ENCODE assay signal across 15 cellular contexts in genomic region chr10:71715026-71715425, GRCh38. TPM values are rescaled to one million over a fixed set of nuclear protein-coding genes. Genes with fewer than 3 reads are reported as not detected.
DNase-seq lines count a peak whose midpoint lies in the region; ATAC-seq and TF ChIP-seq lines count a peak whose summit lies in the region.
"Had no signal": no experiment of that assay in that cellular context is flagged by ENCODE, and none has a peak within 500 bp of the region (broad histone marks: within the 10 kb centered on the region; RNA-seq: fewer than 3 reads in every experiment).

No MANE protein-coding gene starts in this region.

- peak overlapping the region; percentile 84 for H3K27ac Mint-ChIP-seq in activated naive CD4-positive, alpha-beta T cell treated with anti-CD3 and anti-CD28 coated beads, Interleukin-2, amount 10 ng/mL, durations not matched to agents 7 days and 5 days
- H3K27ac Mint-ChIP-seq in activated T-helper 17 cell treated with anti-CD3 and anti-CD28 coated beads, Interleukin-2, amount 50 U/mL, for 72 hours = peak overlapping the region; percentile 99
- peak overlapping the region; percentile 24 for H3K27ac Mint-ChIP-seq in memory B cell
- H3K27ac Mint-ChIP-seq: neural progenitor cell had no signal

- no peak for TF ChIP-seq POLR2A in transverse colon (IDR thresholded peaks at IDR 0.05)

- peak overlapping the region in 3 of 4 donors; percentile 80 to 93 (median 85) for H3K27ac ChIP-seq in transverse colon
- no peak overlapping the region for H3K27ac ChIP-seq in PC-9
- H3K27ac ChIP-seq: neural progenitor cell had no signal

- no peaks in the 10 kb centered on the region for H3K79me2 ChIP-seq in PC-9 (ENCODE audit: low read depth)

- peaks cover 63% of the 10 kb centered on the region for H3K4me1 Mint-ChIP-seq in activated naive CD4-positive, alpha-beta T cell treated with anti-CD3 and anti-CD28 coated beads, Interleukin-2, amount 10 ng/mL, durations not matched to agents 7 days and 5 days
- H3K4me1 Mint-ChIP-seq in activated T-helper 17 cell treated with anti-CD3 and anti-CD28 coated beads, Interleukin-2, amount 50 U/mL, for 72 hours = peaks cover 29% of the 10 kb centered on the region
- H3K4me1 Mint-ChIP-seq in memory B cell = peaks cover 30% of the 10 kb centered on the region

- H3K9me3 ChIP-seq in transverse colon = no peaks in the 10 kb centered on the region
- no peaks in the 10 kb centered on the region for H3K9me3 ChIP-seq in PC-9 (ENCODE audit: insufficient read depth, low read depth)

- H2AFZ ChIP-seq in PC-9 = no peak overlapping the region
- H2AFZ ChIP-seq: neural progenitor cell had no signal

- H3K4me3 Mint-ChIP-seq in activated naive CD4-positive, alpha-beta T cell treated with anti-CD3 and anti-CD28 coated beads, Interleukin-2, amount 10 ng/mL, durations not matched to agents 7 days and 5 days = peak overlapping the region; percentile 31
- peak overlapping the region; percentile 89 for H3K4me3 Mint-ChIP-seq in activated T-helper 17 cell treated with anti-CD3 and anti-CD28 coated beads, Interleukin-2, amount 50 U/mL, for 72 hours
- H3K4me3 Mint-ChIP-seq in memory B cell = no peak overlapping the region
- H3K4me3 Mint-ChIP-seq: neural progenitor cell had no signal

- in situ Hi-C loops in transverse colon (cut with MboI; ENCODE audit: low pct_ligation_motif_present in 1 of 4, low pct_unique_long_range_greater_than_20kb in 1 of 4, low sequenced_read_pairs in 3 of 4) = loop anchor here in 3 of 4 donors (10.0 to 25.0 kb wide), 3 partner anchors 60 to 328 kb away; partner anchors contain the start of genes CDH23 (in 2 of the 3) and VSIR (in 1 of the 3)

- CTCF ChIA-PET in activated naive CD4-positive, alpha-beta T cell treated with anti-CD3 and anti-CD28 coated beads, Interleukin-2, amount 10 ng/mL, durations not matched to agents 7 days and 5 days (lab: Charles Lee) = interaction anchor here (1.0 kb wide), 2 partner anchors 9 to 34 kb away, joined by 3 to 4 read pairs; no protein-coding TSS in a partner anchor
- CTCF ChIA-PET in PC-9 (lab: Charles Lee) = interaction anchor here (1.5 kb wide), 1 partner anchor 58 kb away, joined by 4 read pairs; the partner anchor contains the start of gene VSIR

- H3K4me2 ChIP-seq in PC-9 = no peak overlapping the region
- H3K4me2 ChIP-seq: neural progenitor cell had no signal

- H3K36me3 ChIP-seq in transverse colon = no peaks in the 10 kb centered on the region
- no peaks in the 10 kb centered on the region for H3K36me3 ChIP-seq in PC-9 (ENCODE audit: low read depth)
- H3K36me3 ChIP-seq: neural progenitor cell had no signal

- POLR2A ChIA-PET in PC-9 (lab: Charles Lee; ENCODE audit: unreplicated experiment) = no interaction called here

- H3K4me1 ChIP-seq in transverse colon = peaks cover 28 to 39% (median 29%) of the 10 kb centered on the region in 4 donors
- peaks cover 14% of the 10 kb centered on the region for H3K4me1 ChIP-seq in PC-9 (replicated peaks; ENCODE audit: insufficient read depth)

- peaks cover 6% of the 10 kb centered on the region; the same call in 1 of the 2 replicates for H3F3A ChIP-seq in PC-9 (ENCODE audit: insufficient read depth, low read depth)

- no peaks in the 10 kb centered on the region for H3K27me3 Mint-ChIP-seq in activated naive CD4-positive, alpha-beta T cell treated with anti-CD3 and anti-CD28 coated beads, Interleukin-2, amount 10 ng/mL, durations not matched to agents 7 days and 5 days
- no peaks in the 10 kb centered on the region for H3K27me3 Mint-ChIP-seq in activated T-helper 17 cell treated with anti-CD3 and anti-CD28 coated beads, Interleukin-2, amount 50 U/mL, for 72 hours
- H3K27me3 Mint-ChIP-seq in memory B cell = no peaks in the 10 kb centered on the region

- H3K27me3 ChIP-seq in transverse colon (no peaks in the 10 kb centered on the region), PC-9 (ENCODE audit: insufficient read depth, low read depth) (no peaks in the 10 kb centered on the region)
- H3K27me3 ChIP-seq: neural progenitor cell had no signal

- no TSS peak for BruUV-seq in PC-9 (replicated peaks; lab: Mats Ljungman, UMichigan)

- ATAC-seq in activated T-helper 17 cell treated with anti-CD3 and anti-CD28 coated beads, Interleukin-2, amount 50 U/mL, for 72 hours (replicated peaks) = no peak
- no peak for ATAC-seq in memory B cell (ENCODE audit: low read depth)

- DNase-seq in activated naive CD4-positive, alpha-beta T cell treated with anti-CD3 and anti-CD28 coated beads, Interleukin-2, amount 10 ng/mL, durations not matched to agents 7 days and 5 days = no peak
- DNase-seq in activated naive CD4-positive, alpha-beta T cell (lab: John Stamatoyannopoulos, UW) = no peak
- DNase-seq in memory B cell (ENCODE audit: low spot score in 2 of 2) (no peak), transverse colon (no peak), PC-9 (no peak), GM20000 (ENCODE audit: low spot score) (no peak)
- DNase-seq in activated CD8-positive, alpha-beta memory T cell treated with anti-CD3 and anti-CD28 coated beads, Interleukin-2, amount 50 U/mL, for 4 hours = no peak
- DNase-seq: AML-193; amniotic stem cell; effector CD8-positive, alpha-beta T cell had no signal

- intact Hi-C loops in transverse colon (cut with DNase I; ENCODE audit: low total_unique reads) = no loop called here
- intact Hi-C loops in PC-9 (cut with micrococcal nuclease; ENCODE audit: unreplicated experiment) = no loop called here

- no peak overlapping the region for H3K4me3 ChIP-seq in transverse colon
- no peak overlapping the region for H3K4me3 ChIP-seq in PC-9
- H3K4me3 ChIP-seq: neural progenitor cell had no signal

- 87% methylated on average over 8 of the region's 8 CpGs; no CpG with 5 or more reads in 1 of the 2 donors for WGBS in transverse colon (ENCODE audit: low coverage in 1 of 2), 2 donors

- no peaks in the 10 kb centered on the region for H3K9me3 Mint-ChIP-seq in activated naive CD4-positive, alpha-beta T cell treated with anti-CD3 and anti-CD28 coated beads, Interleukin-2, amount 10 ng/mL, durations not matched to agents 7 days and 5 days
- no peaks in the 10 kb centered on the region for H3K9me3 Mint-ChIP-seq in activated T-helper 17 cell treated with anti-CD3 and anti-CD28 coated beads, Interleukin-2, amount 50 U/mL, for 72 hours
- no peaks in the 10 kb centered on the region for H3K9me3 Mint-ChIP-seq in memory B cell
- H3K9me3 Mint-ChIP-seq: neural progenitor cell had no signal

- no peaks in the 10 kb centered on the region for H3K9me2 ChIP-seq in PC-9 (ENCODE audit: insufficient read depth)

- no peaks in the 10 kb centered on the region for H4K20me1 ChIP-seq in PC-9 (ENCODE audit: insufficient read depth)

- no peak for TF ChIP-seq EP300 in transverse colon (IDR thresholded peaks at IDR 0.05; ENCODE audit: low read depth)

- H3K36me3 Mint-ChIP-seq in activated naive CD4-positive, alpha-beta T cell treated with anti-CD3 and anti-CD28 coated beads, Interleukin-2, amount 10 ng/mL, durations not matched to agents 7 days and 5 days = peaks cover 3% of the 10 kb centered on the region
- H3K36me3 Mint-ChIP-seq in activated T-helper 17 cell treated with anti-CD3 and anti-CD28 coated beads, Interleukin-2, amount 50 U/mL, for 72 hours (ENCODE audit: low read depth) = peaks cover 14% of the 10 kb centered on the region
- H3K36me3 Mint-ChIP-seq in memory B cell = no peaks in the 10 kb centered on the region
- H3K36me3 Mint-ChIP-seq: neural progenitor cell had no signal

- TF ChIP-seq CTCF in transverse colon (IDR thresholded peaks at IDR 0.05) (no peak), PC-9 (conservative IDR thresholded peaks at IDR 0.05) (no peak), GM20000 (IDR thresholded peaks at IDR 0.05; ENCODE audit: extremely low read depth, missing control alignments) (no peak)

RNA-seq across cellular contexts. Expression of gene C10orf105, which starts 4.6 kb away (rescaled TPM):
- 1 to 10 TPM in 1 of 2 donors, under 1 TPM in 1; 0.04 to 1.0 TPM for total RNA-seq in activated T-helper 17 cell treated with anti-CD3 and anti-CD28 coated beads, Interleukin-2, amount 50 U/mL, for 72 hours
- total RNA-seq in transverse colon = under 1 TPM in 1 of 4 donors, not detected in 3; 0.16 TPM
- total RNA-seq in PC-9 (2021) = not detected in 2 replicates
- total RNA-seq: glomerular endothelial cell, LHCN-M2, skeletal muscle tissue had no signal

RNA-seq across cellular contexts. Expression of gene VSIR, which starts 58.3 kb away (rescaled TPM):
- 100 to 1,000 TPM in 1 of 2 donors, 10 to 100 TPM in 1; 27.9 to 125 TPM for total RNA-seq in activated T-helper 17 cell treated with anti-CD3 and anti-CD28 coated beads, Interleukin-2, amount 50 U/mL, for 72 hours
- total RNA-seq in transverse colon (10 to 100 TPM; 54.3 to 77.0 (median 61.6) TPM), PC-9 (2021) (57.7 and 59.3 TPM in 2 replicates)

Comparison
In these comparisons a context has a peak if more than half of its experiments do, and no peak if none do; other contexts are left out.
1. H3K27ac Mint-ChIP-seq: peak in every context shown above with its lines; median percentile 99 in activated T-helper 17 cell treated with anti-CD3 and anti-CD28 coated beads, Interleukin-2, amount 50 U/mL, for 72 hours; 84 in activated naive CD4-positive, alpha-beta T cell treated with anti-CD3 and anti-CD28 coated beads, Interleukin-2, amount 10 ng/mL, durations not matched to agents 7 days and 5 days; 24 in memory B cell.